ENCODE assay signal across 8 cellular contexts in the genomic region with DNA sequence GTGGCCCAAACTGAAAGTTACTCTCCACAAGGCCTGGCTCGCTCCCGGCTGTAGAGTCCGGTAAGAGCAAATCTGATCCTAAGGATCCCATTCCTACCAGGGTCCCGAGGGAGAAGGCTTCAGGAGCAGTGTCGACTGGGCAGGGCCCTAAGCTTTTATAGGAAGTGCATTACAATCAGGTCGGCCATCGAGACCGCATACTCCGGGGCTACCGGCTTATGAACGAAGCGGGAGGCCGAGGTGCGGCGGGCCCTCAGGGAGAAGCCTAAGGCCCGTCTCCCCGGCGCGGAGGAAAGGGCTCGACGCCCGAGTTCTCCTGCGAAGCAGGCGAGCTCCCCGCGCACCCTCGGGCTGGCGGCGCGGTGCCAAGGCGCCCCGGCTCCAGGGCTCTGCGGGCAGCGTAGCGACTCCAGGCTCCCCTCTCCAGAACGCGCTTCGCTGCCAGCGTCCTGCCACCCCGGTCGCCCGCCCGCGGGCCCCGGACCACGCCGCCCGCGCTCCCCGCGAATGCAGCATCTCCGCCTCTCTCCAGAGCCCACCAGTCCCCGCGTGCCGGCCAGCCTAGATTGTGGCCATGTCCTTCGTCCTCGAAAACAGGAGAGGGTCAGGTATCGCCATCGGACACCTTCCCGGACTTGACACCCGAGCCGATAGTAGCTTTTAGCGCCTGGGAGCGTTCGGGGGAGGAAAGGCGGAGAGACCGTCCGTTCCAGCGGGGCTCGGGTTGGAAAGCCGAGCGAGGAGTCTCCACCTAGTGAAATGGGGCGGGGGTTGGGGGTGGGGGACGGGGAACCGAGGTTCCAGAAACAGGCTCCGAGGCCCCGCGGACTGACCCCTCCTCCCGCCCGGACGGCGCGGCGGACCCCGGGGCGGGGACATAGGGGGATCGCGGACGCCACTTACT. TPM values are rescaled to one million over a fixed set of nuclear protein-coding genes. Genes with fewer than 3 reads are reported as not detected.
DNase-seq lines count a peak whose midpoint lies in the region; ATAC-seq and TF ChIP-seq lines count a peak whose summit lies in the region.

No MANE protein-coding gene starts in this region.

- H3K27ac ChIP-seq in SJSA1, result no peak overlapping the region

- peaks cover 12% of the 10 kb centered on the region for H3K27me3 ChIP-seq in SJSA1 (replicated peaks)

- peaks cover 32% of the 10 kb centered on the region for H3K4me1 ChIP-seq in SJSA1 (replicated peaks)

- peak overlapping the region; percentile 76 for H3K4me3 ChIP-seq in SJSA1
- H3K4me3 ChIP-seq in iPS-11a (ENCODE audit: low read depth, low read length), result peak overlapping the region; percentile 73
- peak overlapping the region; percentile 85 for H3K4me3 ChIP-seq in retinal pigment epithelial cell (ENCODE audit: low read length)

- no peak for ATAC-seq in GM21717 (IDR thresholded peaks at IDR 0.05; ENCODE audit: unreplicated experiment)

- 0 out of 2 replicates have a peak, but pooled peaks cover 4% of the 10 kb centered on the region for H3K9me3 ChIP-seq in SJSA1 (replicated peaks)

- TF ChIP-seq CTCF in retinal pigment epithelial cell (conservative IDR thresholded peaks at IDR 0.05; ENCODE audit: low read depth, low read length), result peak; percentile 16

- H3K36me3 ChIP-seq in SJSA1, result no peaks in the 10 kb centered on the region

- peak; percentile 10 for DNase-seq in activated T-cell treated with anti-CD3 and anti-CD28 coated beads for 48 hours (ENCODE audit: low read depth)
- no peak for DNase-seq in activated T-cell treated with anti-CD3 and anti-CD28 coated beads for 4 hours
- DNase-seq in SJSA1 (ENCODE audit: low read depth in 1 of 2, low spot score in 2 of 2), result peak; percentile 67 to 72
- DNase-seq in brain pericyte (ENCODE audit: low read depth, low spot score), result peak; percentile 44
- no peak for DNase-seq in retinal pigment epithelial cell (ENCODE audit: low read depth)
- no peak for DNase-seq in kidney glomerular epithelial cell (lab: John Stamatoyannopoulos, UW)

RNA-seq across cellular contexts. Expression of gene EFNB2, which starts 1.3 kb away (rescaled TPM):
- total RNA-seq in SJSA1 (2014; rRNA removed; shearing (Covaris generic)), result 5.8 and 6.5 TPM in 2 replicates

RNA-seq across cellular contexts. Expression of gene ARGLU1, which starts 33.7 kb away (rescaled TPM):
- 56.3 and 89.8 TPM in 2 replicates for total RNA-seq in SJSA1 (2014; rRNA removed; shearing (Covaris generic))

Comparison
In these comparisons a context has a peak if more than half of its experiments do, and no peak if none do; other contexts are left out.
1. DNase-seq: peak in activated T-cell treated with anti-CD3 and anti-CD28 coated beads for 48 hours (single experiment), SJSA1 (2 of 2) and brain pericyte (single experiment); none in activated T-cell treated with anti-CD3 and anti-CD28 coated beads for 4 hours (single experiment), retinal pigment epithelial cell (single experiment) and kidney glomerular epithelial cell (single experiment).
2. Peak in every context shown above with its lines, with median percentiles within 50 percentile points of each other: H3K4me3 ChIP-seq.